Comparison of ENCODE assay signal across 8 cellular contexts in the genomic region with DNA sequence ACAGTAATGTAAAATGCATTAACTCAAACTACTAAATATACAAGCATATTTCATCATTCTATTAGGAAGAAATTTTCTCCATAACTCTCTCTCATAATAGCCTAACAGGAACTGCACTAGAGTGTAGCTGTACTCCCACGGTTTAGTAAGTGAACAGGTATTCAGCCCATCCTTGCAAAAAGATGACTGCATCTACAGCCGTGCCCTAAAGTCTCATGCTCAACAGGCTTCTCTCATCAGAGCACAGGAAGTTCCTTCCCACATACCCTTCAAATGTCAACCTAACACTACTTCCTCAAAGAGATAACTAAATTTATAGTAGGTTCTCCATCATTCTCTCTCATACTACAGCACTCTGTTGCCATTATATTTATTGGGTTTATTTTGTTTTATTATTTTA.
DNase-seq lines count a peak whose midpoint lies in the region; ATAC-seq and TF ChIP-seq lines count a peak whose summit lies in the region.

No MANE protein-coding gene starts in this region.

- POLR2A ChIA-PET in activated B cell treated with CpG ODN at 0.5 μM for 24 hours (lab: Charles Lee): no interaction called here

- intact Hi-C loops in activated B cell treated with CpG ODN at 0.5 μM for 24 hours (cut with micrococcal nuclease) (loop anchor here (5.0 to 10.0 kb wide), 2 partner anchors 91 to 146 kb away; no protein-coding TSS in a partner anchor), tibial artery (cut with DNase I; ENCODE audit: low total_unique reads) (no loop called here)

- DNase-seq in EL (peak; percentile 91), activated B cell treated with CpG ODN at 0.5 μM for 24 hours (no peak), kidney glomerular epithelial cell (lab: John Stamatoyannopoulos, UW) (peak; percentile 97), Karpas-422 (no peak), tibial artery (no peak), T1000 (lab: John Stamatoyannopoulos, UW) (no peak), endothelial cell (ENCODE audit: low spot score) (no peak)

- H3K9me3 Mint-ChIP-seq in activated B cell treated with CpG ODN at 0.5 μM for 24 hours (peaks cover 7% of the 10 kb centered on the region), endothelial cell (ENCODE audit: unreplicated experiment) (no peaks in the 10 kb centered on the region)

- H4K20me1 ChIP-seq in Karpas-422 (ENCODE audit: insufficient read depth, low read depth, low read length): no peaks in the 10 kb centered on the region

- H3K9me3 ChIP-seq in Karpas-422 (ENCODE audit: low read length) (no peaks in the 10 kb centered on the region), tibial artery (peaks cover 0 to 7% (median 6%) of the 10 kb centered on the region in 3 donors)

- peaks cover 28% of the 10 kb centered on the region for H3K36me3 Mint-ChIP-seq in activated B cell treated with CpG ODN at 0.5 μM for 24 hours (ENCODE audit: low read depth)
- H3K36me3 Mint-ChIP-seq in endothelial cell (ENCODE audit: low read depth, unreplicated experiment): peaks cover 5% of the 10 kb centered on the region

- H3K4me1 ChIP-seq in Karpas-422 (ENCODE audit: low read length) (no peaks in the 10 kb centered on the region), tibial artery (peaks cover 0 to 8% (median 0%) of the 10 kb centered on the region in 4 donors)

- no peak overlapping the region for H3K4me3 ChIP-seq in Karpas-422 (ENCODE audit: low read length)
- H3K4me3 ChIP-seq in tibial artery: no peak overlapping the region

- H3K79me2 ChIP-seq in Karpas-422 (ENCODE audit: low read length): no peaks in the 10 kb centered on the region

- H3K4me3 Mint-ChIP-seq in activated B cell treated with CpG ODN at 0.5 μM for 24 hours: no peak overlapping the region
- no peak overlapping the region for H3K4me3 Mint-ChIP-seq in endothelial cell (ENCODE audit: unreplicated experiment)

- TF ChIP-seq CTCF in activated B cell treated with CpG ODN at 0.5 μM for 24 hours (IDR thresholded peaks at IDR 0.05): no peak
- no peak for TF ChIP-seq CTCF in tibial artery (IDR thresholded peaks at IDR 0.05)
- TF ChIP-seq CTCF in endothelial cell (IDR thresholded peaks at IDR 0.05; ENCODE audit: unreplicated experiment): no peak

- no peak overlapping the region for H3K27ac Mint-ChIP-seq in activated B cell treated with CpG ODN at 0.5 μM for 24 hours
- H3K27ac Mint-ChIP-seq in endothelial cell (ENCODE audit: unreplicated experiment): no peak overlapping the region

- H3K9ac ChIP-seq in Karpas-422 (ENCODE audit: low read length): no peak overlapping the region

- H3K4me1 Mint-ChIP-seq in activated B cell treated with CpG ODN at 0.5 μM for 24 hours (peaks cover 21% of the 10 kb centered on the region), endothelial cell (ENCODE audit: unreplicated experiment) (no peaks in the 10 kb centered on the region)

- CTCF ChIA-PET in activated B cell treated with CpG ODN at 0.5 μM for 24 hours (lab: Charles Lee): no interaction called here

- H3K27me3 ChIP-seq in Karpas-422 (ENCODE audit: low read length) (no peaks in the 10 kb centered on the region), tibial artery (no peaks in the 10 kb centered on the region)

- ATAC-seq in HG03066 (IDR thresholded peaks at IDR 0.05; ENCODE audit: low read depth, unreplicated experiment): peak; percentile 37
- peak; percentile 73 for ATAC-seq in activated B cell treated with CpG ODN at 0.5 μM for 24 hours (ENCODE audit: low read depth)

- no peak overlapping the region for H3K27ac ChIP-seq in Karpas-422 (ENCODE audit: low read length)
- H3K27ac ChIP-seq in tibial artery: no peak overlapping the region

- H2AFZ ChIP-seq in Karpas-422 (ENCODE audit: low read length): no peak overlapping the region; the same call in 1 of the 2 replicates

- H3K27me3 Mint-ChIP-seq in activated B cell treated with CpG ODN at 0.5 μM for 24 hours (no peaks in the 10 kb centered on the region), endothelial cell (ENCODE audit: unreplicated experiment) (no peaks in the 10 kb centered on the region)

- H3K4me2 ChIP-seq in Karpas-422 (ENCODE audit: low read depth, low read length, poor library complexity, severe bottlenecking): no peak overlapping the region

- no peaks in the 10 kb centered on the region for H3K36me3 ChIP-seq in Karpas-422 (ENCODE audit: insufficient read depth, low read length)
- peaks cover 9 to 21% (median 12%) of the 10 kb centered on the region in 3 donors for H3K36me3 ChIP-seq in tibial artery

- no peaks in the 10 kb centered on the region for H3K9me2 ChIP-seq in Karpas-422 (replicated peaks; ENCODE audit: insufficient read depth, low read length)

Comparison
In these comparisons a context has a peak if more than half of its experiments do, and no peak if none do; other contexts are left out.
1. DNase-seq: peak in EL (single experiment) and kidney glomerular epithelial cell (single experiment); none in activated B cell treated with CpG ODN at 0.5 μM for 24 hours (single experiment), Karpas-422 (single experiment), tibial artery (0 of 2), T1000 (single experiment) and endothelial cell (single experiment).